ENCODE assay signal across 13 cellular contexts in genomic region chr18:80244956-80245730, GRCh38. TPM values are rescaled to one million over a fixed set of nuclear protein-coding genes. Genes with fewer than 3 reads are reported as not detected.
A peak's percentile ranks its signal among the peaks of the same experiment; 100 is the strongest.
DNase-seq lines count a peak whose midpoint lies in the region; ATAC-seq and TF ChIP-seq lines count a peak whose summit lies in the region.
"Had no signal": no experiment of that assay in that cellular context is flagged by ENCODE, and none has a peak within 500 bp of the region (broad histone marks: within the 10 kb centered on the region; RNA-seq: fewer than 3 reads in every experiment).

No MANE protein-coding gene starts in this region.

- BruUV-seq in Panc1 (replicated peaks; lab: Mats Ljungman, UMichigan), result no TSS peak

- CTCF ChIA-PET in Panc1 (lab: Charles Lee), result interaction anchor here (0.5 to 1.2 kb wide), 2 partner anchors 42 to 74 kb away, joined by 4 to 6 read pairs; no protein-coding TSS in a partner anchor

- ATAC-seq in Panc1 (peak; percentile 29; the same call in 1 of the 2 replicates), HG03571 (IDR thresholded peaks at IDR 0.05; ENCODE audit: unreplicated experiment) (no peak)
- ATAC-seq: left lung, psoas muscle had no signal

- H3K27ac ChIP-seq in Panc1 (ENCODE audit: low read length) (no peak overlapping the region), esophagus squamous epithelium (peak overlapping the region; percentile 80 to 94 (median 92))
- H3K27ac ChIP-seq: left lung, psoas muscle had no signal

- H3K9me3 ChIP-seq in ES-I3 (ENCODE audit: control insufficient read depth, insufficient read depth, low read length), result no peaks in the 10 kb centered on the region
- no peaks in the 10 kb centered on the region for H3K9me3 ChIP-seq in Panc1 (ENCODE audit: control insufficient read depth, insufficient read depth, low read depth, low read length)
- H3K9me3 ChIP-seq in esophagus squamous epithelium, result no peaks in the 10 kb centered on the region
- H3K9me3 ChIP-seq: left lung, psoas muscle had no signal

- H3K9ac ChIP-seq in ES-I3 (ENCODE audit: low read depth, low read length), result peak overlapping the region; percentile 68

- no peaks in the 10 kb centered on the region; the same call in 1 of the 2 replicates for H3K27me3 ChIP-seq in Panc1 (ENCODE audit: control insufficient read depth, insufficient read depth, low read length)
- H3K27me3 ChIP-seq in esophagus squamous epithelium, result peaks cover 0 to 14% (median 0%) of the 10 kb centered on the region in 4 donors

- 55 to 72% methylated on average over 6 to 9 of the region's 10 CpGs for WGBS in esophagus squamous epithelium, 2 donors

- H3K4me3 ChIP-seq in Panc1 (ENCODE audit: low read depth in 2 of 2, low read length in 2 of 2) (no peak overlapping the region), esophagus squamous epithelium (peak overlapping the region; percentile 80 to 95 (median 94))

- H3K4me1 ChIP-seq in ES-I3 (ENCODE audit: insufficient read depth, low read length) (no peaks in the 10 kb centered on the region; the same call in 1 of the 2 replicates), Panc1 (ENCODE audit: control insufficient read depth, insufficient read depth, low read length) (peaks cover 13% of the 10 kb centered on the region; the same call in 1 of the 2 replicates), esophagus squamous epithelium (peaks cover 15 to 85% (median 18%) of the 10 kb centered on the region in 3 donors)
- H3K4me1 ChIP-seq: psoas muscle had no signal

- TF ChIP-seq POLR2A in esophagus squamous epithelium (IDR thresholded peaks at IDR 0.05), result no peak

- POLR2A ChIA-PET in Panc1 (lab: Charles Lee), result no interaction called here

- no peak for DNase-seq in Panc1 (ENCODE audit: low read depth, low spot score)
- DNase-seq in esophagus squamous epithelium (lab: John Stamatoyannopoulos, UW), result no peak
- DNase-seq in retina, result peak; percentile 32
- no peak for DNase-seq in activated CD4-positive, alpha-beta T cell treated with anti-CD3 and anti-CD28 coated beads for 4 hours
- DNase-seq in stimulated activated CD4-positive, alpha-beta T cell treated with anti-CD3 and anti-CD28 coated beads, Interleukin-2, amount 100 ng/mL, for 24 hours, result no peak
- DNase-seq: GOT3, Kasumi-1, left lung, NCI-H1930, psoas muscle, SW 1271 had no signal

- H3K36me3 ChIP-seq in ES-I3 (ENCODE audit: insufficient read depth, low read length) (no peaks in the 10 kb centered on the region), Panc1 (ENCODE audit: control insufficient read depth, insufficient read depth, low read length) (no peaks in the 10 kb centered on the region), esophagus squamous epithelium (peaks cover 0 to 12% (median 0%) of the 10 kb centered on the region in 3 donors)
- H3K36me3 ChIP-seq: left lung had no signal

- in situ Hi-C loops in Panc1 (cut with HindIII; ENCODE audit: low pct_unique_long_range_greater_than_20kb, low sequenced_read_pairs), result no loop called here

- TF ChIP-seq CTCF in Panc1 (IDR thresholded peaks at IDR 0.05), result no peak
- TF ChIP-seq CTCF in esophagus squamous epithelium (IDR thresholded peaks at IDR 0.05), result no peak

- intact Hi-C loops in Panc1 (cut with micrococcal nuclease; ENCODE audit: unreplicated experiment), result no loop called here
- intact Hi-C loops in esophagus squamous epithelium (cut with DNase I), result no loop called here

RNA-seq across cellular contexts. Expression of gene PARD6G, which starts 2.2 kb away (rescaled TPM):
- total RNA-seq in Panc1 (2021; ENCODE audit: unreplicated experiment), result 5.2 TPM
- 5.6 TPM for polyA plus RNA-seq in Panc1 (2012; ENCODE audit: insufficient read length)
- 10 to 100 TPM; 24.3 to 37.8 (median 33.1) TPM for total RNA-seq in esophagus squamous epithelium

Comparison
In these comparisons a context has a peak if more than half of its experiments do, and no peak if none do; other contexts are left out.
1. H3K4me3 ChIP-seq: peak in esophagus squamous epithelium (4 of 4); none in Panc1 (0 of 2).